In the genomic region with DNA sequence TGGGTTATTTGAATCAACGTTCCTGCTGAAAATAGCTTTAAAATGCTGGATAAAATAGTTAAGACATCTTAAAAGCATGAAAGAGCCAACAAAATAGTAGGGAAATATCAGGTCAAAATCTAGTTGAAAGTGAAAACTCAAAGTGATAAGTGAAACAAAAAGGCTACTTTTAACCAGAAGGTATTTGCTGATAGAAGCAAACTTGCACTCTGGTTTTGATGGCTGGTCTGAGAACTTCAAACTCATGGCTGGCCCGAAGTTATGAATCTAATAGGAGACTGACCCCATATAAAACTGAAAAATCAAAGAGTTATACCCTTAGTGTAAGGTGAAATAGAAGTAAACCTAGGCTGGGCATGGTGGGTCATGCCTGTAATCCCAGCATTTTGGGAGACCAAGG, we compare ENCODE assay signal across 9 cellular contexts.
"Had no signal": no experiment of that assay in that cellular context is flagged by ENCODE, and none has a peak within 500 bp of the region (broad histone marks: within the 10 kb centered on the region; RNA-seq: fewer than 3 reads in every experiment).

No MANE protein-coding gene starts in this region.

- ATAC-seq: GM23338, HCT116 had no signal

- H3K4me3 ChIP-seq: GM23248, GM23338, HAP-1 had no signal

- H3K4me1 ChIP-seq: HAP-1 had no signal

- H3K36me3 ChIP-seq: HAP-1 had no signal

- H2AFZ ChIP-seq: GM23248 had no signal

- H3K9me3 ChIP-seq: HAP-1 had no signal

- H3K9me3 Mint-ChIP-seq: GM23338, H9, HFFc6 had no signal

- H3K4me2 ChIP-seq: GM23338 had no signal

- H3K4me3 Mint-ChIP-seq: GM23338, H9, HFFc6 had no signal

- H3K27ac Mint-ChIP-seq: GM23338, H9, HFFc6 had no signal

- DNase-seq: GM23248, GOT3, H7, H9, HCEC 1CT, HFFc6 had no signal

- H3K27ac ChIP-seq: GM23248 had no signal

- H3K9ac ChIP-seq: GM23248 had no signal
